In the genomic region with DNA sequence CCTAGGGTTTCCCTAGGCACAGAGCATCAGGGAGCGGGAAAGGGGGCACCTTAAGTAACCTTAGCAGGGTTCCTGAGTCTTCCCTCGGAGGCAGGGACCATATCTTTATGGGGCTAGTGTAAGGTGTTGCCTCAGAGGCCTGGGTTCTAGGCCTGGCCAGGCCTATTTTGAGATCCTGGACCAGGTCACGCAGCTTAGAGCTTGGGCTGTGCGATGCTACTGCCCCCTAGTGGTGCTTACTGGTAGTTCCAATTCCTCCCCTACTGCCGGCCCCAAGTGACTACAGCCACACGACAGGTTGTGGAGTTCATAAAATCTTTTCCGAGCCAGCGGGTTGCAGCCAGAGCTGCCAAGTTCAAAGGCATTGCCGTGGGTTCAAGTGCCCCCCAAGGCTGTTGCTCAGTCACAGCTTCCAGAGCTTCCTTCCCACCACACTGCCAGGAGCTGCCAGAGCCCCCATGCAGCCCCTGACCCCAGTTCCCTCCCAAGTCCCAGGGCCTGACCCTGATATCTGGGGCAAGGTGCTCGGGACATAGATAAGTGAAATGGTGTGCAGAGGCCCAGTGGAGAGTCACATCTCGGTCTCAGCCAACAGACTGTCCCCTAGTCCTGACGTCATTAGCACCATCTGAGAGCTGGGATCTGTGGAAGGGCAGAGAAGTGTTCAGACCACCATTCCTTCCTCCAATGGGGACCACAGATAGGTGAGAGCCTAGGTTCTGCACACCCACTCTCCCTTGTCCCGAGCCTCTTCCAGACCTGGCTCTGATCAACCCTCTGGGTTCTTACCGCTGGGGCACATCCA, we compare ENCODE assay signal across 1 cellular context.
TF ChIP-seq lines count a peak whose summit lies in the region.

No MANE protein-coding gene starts in this region.

TF ChIP-seq in HepG2, 621 proteins besides CTCF, POLR2A, EP300 and RAD21 (continued from another document and continues in another):
- TF ChIP-seq, protein P1, sequence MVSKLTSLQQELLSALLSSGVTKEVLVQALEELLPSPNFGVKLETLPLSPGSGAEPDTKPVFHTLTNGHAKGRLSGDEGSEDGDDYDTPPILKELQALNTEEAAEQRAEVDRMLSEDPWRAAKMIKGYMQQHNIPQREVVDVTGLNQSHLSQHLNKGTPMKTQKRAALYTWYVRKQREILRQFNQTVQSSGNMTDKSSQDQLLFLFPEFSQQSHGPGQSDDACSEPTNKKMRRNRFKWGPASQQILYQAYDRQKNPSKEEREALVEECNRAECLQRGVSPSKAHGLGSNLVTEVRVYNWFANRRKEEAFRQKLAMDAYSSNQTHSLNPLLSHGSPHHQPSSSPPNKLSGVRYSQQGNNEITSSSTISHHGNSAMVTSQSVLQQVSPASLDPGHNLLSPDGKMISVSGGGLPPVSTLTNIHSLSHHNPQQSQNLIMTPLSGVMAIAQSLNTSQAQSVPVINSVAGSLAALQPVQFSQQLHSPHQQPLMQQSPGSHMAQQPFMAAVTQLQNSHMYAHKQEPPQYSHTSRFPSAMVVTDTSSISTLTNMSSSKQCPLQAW (CRISPR knock-in tag; IDR thresholded peaks at IDR 0.05): peak; percentile 63; the same call in 1 of the 2 replicates
- TF ChIP-seq ZNF431 (CRISPR knock-in tag; IDR thresholded peaks at IDR 0.05; ENCODE audit: borderline replicate concordance, low read depth): no peak
- TF ChIP-seq, protein P2, sequence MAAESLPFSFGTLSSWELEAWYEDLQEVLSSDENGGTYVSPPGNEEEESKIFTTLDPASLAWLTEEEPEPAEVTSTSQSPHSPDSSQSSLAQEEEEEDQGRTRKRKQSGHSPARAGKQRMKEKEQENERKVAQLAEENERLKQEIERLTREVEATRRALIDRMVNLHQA (CRISPR knock-in tag; IDR thresholded peaks at IDR 0.05): no peak
- TF ChIP-seq CAMTA2 (CRISPR knock-in tag; IDR thresholded peaks at IDR 0.05; ENCODE audit: borderline replicate concordance): 0 out of 2 replicates have a peak, but pooled peaks have one; percentile 54
- TF ChIP-seq NAIF1 (CRISPR knock-in tag; IDR thresholded peaks at IDR 0.05; ENCODE audit: borderline replicate concordance): no peak
- TF ChIP-seq, protein P3, sequence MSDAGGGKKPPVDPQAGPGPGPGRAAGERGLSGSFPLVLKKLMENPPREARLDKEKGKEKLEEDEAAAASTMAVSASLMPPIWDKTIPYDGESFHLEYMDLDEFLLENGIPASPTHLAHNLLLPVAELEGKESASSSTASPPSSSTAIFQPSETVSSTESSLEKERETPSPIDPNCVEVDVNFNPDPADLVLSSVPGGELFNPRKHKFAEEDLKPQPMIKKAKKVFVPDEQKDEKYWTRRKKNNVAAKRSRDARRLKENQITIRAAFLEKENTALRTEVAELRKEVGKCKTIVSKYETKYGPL (CRISPR knock-in tag; IDR thresholded peaks at IDR 0.05): no peak
- TF ChIP-seq ZNF205 (CRISPR knock-in tag; IDR thresholded peaks at IDR 0.05): 0 out of 2 replicates have a peak, but pooled peaks have one; percentile 52
- no peak for TF ChIP-seq XBP1 (CRISPR knock-in tag; IDR thresholded peaks at IDR 0.05)
- no peak for TF ChIP-seq ZMYM3 (CRISPR knock-in tag; IDR thresholded peaks at IDR 0.05)
- TF ChIP-seq ZNF20 (CRISPR knock-in tag; IDR thresholded peaks at IDR 0.05): no peak
- TF ChIP-seq, protein P4, sequence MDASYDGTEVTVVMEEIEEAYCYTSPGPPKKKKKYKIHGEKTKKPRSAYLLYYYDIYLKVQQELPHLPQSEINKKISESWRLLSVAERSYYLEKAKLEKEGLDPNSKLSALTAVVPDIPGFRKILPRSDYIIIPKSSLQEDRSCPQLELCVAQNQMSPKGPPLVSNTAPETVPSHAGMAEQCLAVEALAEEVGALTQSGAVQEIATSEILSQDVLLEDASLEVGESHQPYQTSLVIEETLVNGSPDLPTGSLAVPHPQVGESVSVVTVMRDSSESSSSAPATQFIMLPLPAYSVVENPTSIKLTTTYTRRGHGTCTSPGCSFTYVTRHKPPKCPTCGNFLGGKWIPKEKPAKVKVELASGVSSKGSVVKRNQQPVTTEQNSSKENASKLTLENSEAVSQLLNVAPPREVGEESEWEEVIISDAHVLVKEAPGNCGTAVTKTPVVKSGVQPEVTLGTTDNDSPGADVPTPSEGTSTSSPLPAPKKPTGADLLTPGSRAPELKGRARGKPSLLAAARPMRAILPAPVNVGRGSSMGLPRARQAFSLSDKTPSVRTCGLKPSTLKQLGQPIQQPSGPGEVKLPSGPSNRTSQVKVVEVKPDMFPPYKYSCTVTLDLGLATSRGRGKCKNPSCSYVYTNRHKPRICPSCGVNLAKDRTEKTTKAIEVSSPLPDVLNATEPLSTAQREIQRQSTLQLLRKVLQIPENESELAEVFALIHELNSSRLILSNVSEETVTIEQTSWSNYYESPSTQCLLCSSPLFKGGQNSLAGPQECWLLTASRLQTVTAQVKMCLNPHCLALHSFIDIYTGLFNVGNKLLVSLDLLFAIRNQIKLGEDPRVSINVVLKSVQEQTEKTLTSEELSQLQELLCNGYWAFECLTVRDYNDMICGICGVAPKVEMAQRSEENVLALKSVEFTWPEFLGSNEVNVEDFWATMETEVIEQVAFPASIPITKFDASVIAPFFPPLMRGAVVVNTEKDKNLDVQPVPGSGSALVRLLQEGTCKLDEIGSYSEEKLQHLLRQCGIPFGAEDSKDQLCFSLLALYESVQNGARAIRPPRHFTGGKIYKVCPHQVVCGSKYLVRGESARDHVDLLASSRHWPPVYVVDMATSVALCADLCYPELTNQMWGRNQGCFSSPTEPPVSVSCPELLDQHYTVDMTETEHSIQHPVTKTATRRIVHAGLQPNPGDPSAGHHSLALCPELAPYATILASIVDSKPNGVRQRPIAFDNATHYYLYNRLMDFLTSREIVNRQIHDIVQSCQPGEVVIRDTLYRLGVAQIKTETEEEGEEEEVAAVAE (CRISPR knock-in tag; IDR thresholded peaks at IDR 0.05; ENCODE audit: borderline replicate concordance): 0 out of 2 replicates have a peak, but pooled peaks have one; percentile 20
- peak; percentile 41; the same call in 1 of the 2 replicates for TF ChIP-seq HOXA3 (CRISPR knock-in tag; IDR thresholded peaks at IDR 0.05)
- 0 out of 2 replicates have a peak, but pooled peaks have one; percentile 55 for TF ChIP-seq ZNF615 (CRISPR knock-in tag; IDR thresholded peaks at IDR 0.05; ENCODE audit: borderline replicate concordance)
- no peak for TF ChIP-seq ZMAT3 (CRISPR knock-in tag; conservative IDR thresholded peaks at IDR 0.05)
- TF ChIP-seq SP140L (CRISPR knock-in tag; IDR thresholded peaks at IDR 0.05; ENCODE audit: borderline replicate concordance): 0 out of 2 replicates have a peak, but pooled peaks have one; percentile 43
- no peak for TF ChIP-seq ZNF792 (CRISPR knock-in tag; IDR thresholded peaks at IDR 0.05)
- no peak for TF ChIP-seq DNMT3B (CRISPR knock-in tag; conservative IDR thresholded peaks at IDR 0.05)
- no peak for TF ChIP-seq ZNF296 (CRISPR knock-in tag; conservative IDR thresholded peaks at IDR 0.05)
- TF ChIP-seq BORCS8-MEF2B (CRISPR knock-in tag; IDR thresholded peaks at IDR 0.05): 0 out of 2 replicates have a peak, but pooled peaks have one; percentile 10
- TF ChIP-seq, protein P5, sequence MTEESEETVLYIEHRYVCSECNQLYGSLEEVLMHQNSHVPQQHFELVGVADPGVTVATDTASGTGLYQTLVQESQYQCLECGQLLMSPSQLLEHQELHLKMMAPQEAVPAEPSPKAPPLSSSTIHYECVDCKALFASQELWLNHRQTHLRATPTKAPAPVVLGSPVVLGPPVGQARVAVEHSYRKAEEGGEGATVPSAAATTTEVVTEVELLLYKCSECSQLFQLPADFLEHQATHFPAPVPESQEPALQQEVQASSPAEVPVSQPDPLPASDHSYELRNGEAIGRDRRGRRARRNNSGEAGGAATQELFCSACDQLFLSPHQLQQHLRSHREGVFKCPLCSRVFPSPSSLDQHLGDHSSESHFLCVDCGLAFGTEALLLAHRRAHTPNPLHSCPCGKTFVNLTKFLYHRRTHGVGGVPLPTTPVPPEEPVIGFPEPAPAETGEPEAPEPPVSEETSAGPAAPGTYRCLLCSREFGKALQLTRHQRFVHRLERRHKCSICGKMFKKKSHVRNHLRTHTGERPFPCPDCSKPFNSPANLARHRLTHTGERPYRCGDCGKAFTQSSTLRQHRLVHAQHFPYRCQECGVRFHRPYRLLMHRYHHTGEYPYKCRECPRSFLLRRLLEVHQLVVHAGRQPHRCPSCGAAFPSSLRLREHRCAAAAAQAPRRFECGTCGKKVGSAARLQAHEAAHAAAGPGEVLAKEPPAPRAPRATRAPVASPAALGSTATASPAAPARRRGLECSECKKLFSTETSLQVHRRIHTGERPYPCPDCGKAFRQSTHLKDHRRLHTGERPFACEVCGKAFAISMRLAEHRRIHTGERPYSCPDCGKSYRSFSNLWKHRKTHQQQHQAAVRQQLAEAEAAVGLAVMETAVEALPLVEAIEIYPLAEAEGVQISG (CRISPR knock-in tag; IDR thresholded peaks at IDR 0.05): no peak; the same call in none of the 2 replicates
- no peak; the same call in 1 of the 2 replicates for TF ChIP-seq MYC (CRISPR knock-in tag; IDR thresholded peaks at IDR 0.05; ENCODE audit: borderline replicate concordance)
- TF ChIP-seq, protein P6, sequence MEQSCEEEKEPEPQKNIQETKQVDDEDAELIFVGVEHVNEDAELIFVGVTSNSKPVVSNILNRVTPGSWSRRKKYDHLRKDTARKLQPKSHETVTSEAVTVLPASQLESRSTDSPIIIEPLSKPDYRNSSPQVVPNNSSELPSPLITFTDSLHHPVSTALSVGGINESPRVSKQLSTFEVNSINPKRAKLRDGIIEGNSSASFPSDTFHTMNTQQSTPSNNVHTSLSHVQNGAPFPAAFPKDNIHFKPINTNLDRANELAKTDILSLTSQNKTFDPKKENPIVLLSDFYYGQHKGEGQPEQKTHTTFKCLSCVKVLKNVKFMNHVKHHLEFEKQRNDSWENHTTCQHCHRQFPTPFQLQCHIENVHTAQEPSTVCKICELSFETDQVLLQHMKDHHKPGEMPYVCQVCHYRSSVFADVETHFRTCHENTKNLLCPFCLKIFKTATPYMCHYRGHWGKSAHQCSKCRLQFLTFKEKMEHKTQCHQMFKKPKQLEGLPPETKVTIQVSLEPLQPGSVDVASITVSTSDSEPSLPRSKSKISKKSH (CRISPR knock-in tag; IDR thresholded peaks at IDR 0.05; ENCODE audit: borderline replicate concordance): peak; percentile 75; the same call in 1 of the 2 replicates
- no peak for TF ChIP-seq ISX (CRISPR knock-in tag; conservative IDR thresholded peaks at IDR 0.05)
- no peak for TF ChIP-seq CCDC6 (CRISPR knock-in tag; IDR thresholded peaks at IDR 0.05)
- no peak for TF ChIP-seq ZNF326 (CRISPR knock-in tag; IDR thresholded peaks at IDR 0.05; ENCODE audit: borderline replicate concordance)
- TF ChIP-seq ZNF234 (CRISPR knock-in tag; conservative IDR thresholded peaks at IDR 0.05): 0 out of 2 replicates have a peak, but pooled peaks have one; percentile 80
- 0 out of 2 replicates have a peak, but pooled peaks have one; percentile 43 for TF ChIP-seq ZFP41 (CRISPR knock-in tag; IDR thresholded peaks at IDR 0.05; ENCODE audit: borderline replicate concordance)
- no peak for TF ChIP-seq CREM (IDR thresholded peaks at IDR 0.05)
- no peak for TF ChIP-seq CREM (CRISPR knock-in tag; IDR thresholded peaks at IDR 0.05)
- peak; percentile 45; the same call in 1 of the 2 replicates for TF ChIP-seq ETV5 (CRISPR knock-in tag; IDR thresholded peaks at IDR 0.05; ENCODE audit: borderline replicate concordance)
- TF ChIP-seq ZNF883 (CRISPR knock-in tag; IDR thresholded peaks at IDR 0.05; ENCODE audit: not compliant biosample characterization): no peak
- TF ChIP-seq, protein P7, sequence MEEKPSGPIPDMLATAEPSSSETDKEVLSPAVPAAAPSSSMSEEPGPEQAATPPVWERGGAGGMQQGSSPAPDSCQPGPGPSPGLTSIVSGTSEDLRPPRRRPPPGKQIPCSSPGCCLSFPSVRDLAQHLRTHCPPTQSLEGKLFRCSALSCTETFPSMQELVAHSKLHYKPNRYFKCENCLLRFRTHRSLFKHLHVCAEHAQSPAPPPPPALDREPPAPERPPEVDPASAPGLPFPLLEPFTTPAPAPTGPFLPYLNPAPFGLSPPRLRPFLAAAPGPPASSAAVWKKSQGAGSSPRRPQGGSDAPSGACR (CRISPR knock-in tag; IDR thresholded peaks at IDR 0.05): no peak; the same call in 1 of the 2 replicates
- TF ChIP-seq KLF11 (CRISPR knock-in tag; IDR thresholded peaks at IDR 0.05): no peak
- TF ChIP-seq LCORL (IDR thresholded peaks at IDR 0.05): no peak
- no peak for TF ChIP-seq LCORL (CRISPR knock-in tag; IDR thresholded peaks at IDR 0.05)
- TF ChIP-seq ELF3 (CRISPR knock-in tag; IDR thresholded peaks at IDR 0.05): peak; percentile 55; the same call in 1 of the 2 replicates
- TF ChIP-seq PAWR (CRISPR knock-in tag; IDR thresholded peaks at IDR 0.05; ENCODE audit: borderline replicate concordance): no peak
- TF ChIP-seq NFYC (CRISPR knock-in tag; IDR thresholded peaks at IDR 0.05): no peak
- no peak for TF ChIP-seq ZSCAN31 (CRISPR knock-in tag; IDR thresholded peaks at IDR 0.05; ENCODE audit: low read depth)
- peak; percentile 85 for TF ChIP-seq XRCC5 (optimal IDR thresholded peaks at IDR 0.05; ENCODE audit: low read length)
- TF ChIP-seq, protein P8, sequence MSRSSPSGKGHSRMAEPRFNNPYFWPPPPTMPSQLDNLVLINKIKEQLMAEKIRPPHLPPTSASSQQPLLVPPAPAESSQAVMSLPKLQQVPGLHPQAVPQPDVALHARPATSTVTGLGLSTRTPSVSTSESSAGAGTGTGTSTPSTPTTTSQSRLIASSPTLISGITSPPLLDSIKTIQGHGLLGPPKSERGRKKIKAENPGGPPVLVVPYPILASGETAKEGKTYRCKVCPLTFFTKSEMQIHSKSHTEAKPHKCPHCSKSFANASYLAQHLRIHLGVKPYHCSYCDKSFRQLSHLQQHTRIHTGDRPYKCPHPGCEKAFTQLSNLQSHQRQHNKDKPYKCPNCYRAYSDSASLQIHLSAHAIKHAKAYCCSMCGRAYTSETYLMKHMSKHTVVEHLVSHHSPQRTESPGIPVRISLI (CRISPR knock-in tag; IDR thresholded peaks at IDR 0.05; ENCODE audit: borderline replicate concordance): no peak
- peak; percentile 42; the same call in 1 of the 2 replicates for TF ChIP-seq RARA (CRISPR knock-in tag; IDR thresholded peaks at IDR 0.05)
- 0 out of 2 replicates have a peak, but pooled peaks have one; percentile 14 for TF ChIP-seq SP2 (CRISPR knock-in tag; IDR thresholded peaks at IDR 0.05)
- TF ChIP-seq TCF7 (IDR thresholded peaks at IDR 0.05; ENCODE audit: low read depth): no peak
- TF ChIP-seq, protein P9, sequence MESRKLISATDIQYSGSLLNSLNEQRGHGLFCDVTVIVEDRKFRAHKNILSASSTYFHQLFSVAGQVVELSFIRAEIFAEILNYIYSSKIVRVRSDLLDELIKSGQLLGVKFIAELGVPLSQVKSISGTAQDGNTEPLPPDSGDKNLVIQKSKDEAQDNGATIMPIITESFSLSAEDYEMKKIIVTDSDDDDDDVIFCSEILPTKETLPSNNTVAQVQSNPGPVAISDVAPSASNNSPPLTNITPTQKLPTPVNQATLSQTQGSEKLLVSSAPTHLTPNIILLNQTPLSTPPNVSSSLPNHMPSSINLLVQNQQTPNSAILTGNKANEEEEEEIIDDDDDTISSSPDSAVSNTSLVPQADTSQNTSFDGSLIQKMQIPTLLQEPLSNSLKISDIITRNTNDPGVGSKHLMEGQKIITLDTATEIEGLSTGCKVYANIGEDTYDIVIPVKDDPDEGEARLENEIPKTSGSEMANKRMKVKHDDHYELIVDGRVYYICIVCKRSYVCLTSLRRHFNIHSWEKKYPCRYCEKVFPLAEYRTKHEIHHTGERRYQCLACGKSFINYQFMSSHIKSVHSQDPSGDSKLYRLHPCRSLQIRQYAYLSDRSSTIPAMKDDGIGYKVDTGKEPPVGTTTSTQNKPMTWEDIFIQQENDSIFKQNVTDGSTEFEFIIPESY (CRISPR knock-in tag; IDR thresholded peaks at IDR 0.05): 0 out of 2 replicates have a peak, but pooled peaks have one; percentile 19
- no peak for TF ChIP-seq ZNF17 (CRISPR knock-in tag; IDR thresholded peaks at IDR 0.05)
- no peak for TF ChIP-seq ZBTB20 (CRISPR knock-in tag; IDR thresholded peaks at IDR 0.05; ENCODE audit: borderline replicate concordance, low read depth)
- no peak for TF ChIP-seq ZZZ3 (CRISPR knock-in tag; IDR thresholded peaks at IDR 0.05; ENCODE audit: borderline replicate concordance)
